Comparison of ENCODE assay signal across 9 cellular contexts in genomic region chr3:133548090-133548489, GRCh38. TPM values are rescaled to one million over a fixed set of nuclear protein-coding genes. Genes with fewer than 3 reads are reported as not detected.
A peak's percentile ranks its signal among the peaks of the same experiment; 100 is the strongest.
DNase-seq lines count a peak whose midpoint lies in the region; ATAC-seq and TF ChIP-seq lines count a peak whose summit lies in the region.
"Had no signal": no experiment of that assay in that cellular context is flagged by ENCODE, and none has a peak within 500 bp of the region (broad histone marks: within the 10 kb centered on the region; RNA-seq: fewer than 3 reads in every experiment).

No MANE protein-coding gene starts in this region.

- H3K9ac ChIP-seq in IMR-90 (ENCODE audit: low read depth, low read length): peak overlapping the region; percentile 39; the same call in 1 of the 2 replicates

- in situ Hi-C loops in IMR-90 (cut with MboI; ENCODE audit: low sequenced_read_pairs): no loop called here

- no peaks in the 10 kb centered on the region for H3K27me3 ChIP-seq in IMR-90 (ENCODE audit: control insufficient read depth, insufficient read depth, low read length)
- H3K27me3 ChIP-seq in ascending aorta: no peaks in the 10 kb centered on the region
- H3K27me3 ChIP-seq in left lung: no peaks in the 10 kb centered on the region
- no peaks in the 10 kb centered on the region for H3K27me3 ChIP-seq in tibial artery

- peak overlapping the region; percentile 36; the same call in 1 of the 2 replicates for H4K5ac ChIP-seq in IMR-90 (ENCODE audit: low read depth, low read length)

- H3K9me1 ChIP-seq in IMR-90 (ENCODE audit: insufficient read depth, low read length): no peaks in the 10 kb centered on the region

- DNase-seq in IMR-90: peak; percentile 40
- DNase-seq in ascending aorta (ENCODE audit: low spot score in 2 of 2): peak in 1 of 2 donors; percentile 31
- DNase-seq in left lung: no peak
- no peak for DNase-seq in tibial artery
- no peak for DNase-seq in central memory CD4-positive, alpha-beta T cell
- DNase-seq in activated CD4-positive, CD25-positive, alpha-beta regulatory T cell treated with anti-CD3 and anti-CD28 coated beads, Interleukin-2, amount 50 U/mL, for 72 hours: no peak
- DNase-seq: anterior cingulate cortex had no signal

- peak overlapping the region; percentile 42; the same call in 1 of the 2 replicates for H3K23ac ChIP-seq in IMR-90 (ENCODE audit: low read depth, low read length)

- H2AK5ac ChIP-seq in IMR-90 (ENCODE audit: low read depth, low read length): peak overlapping the region; percentile 3; the same call in 1 of the 2 replicates

- peak overlapping the region; percentile 22; the same call in 1 of the 3 replicates for H2BK15ac ChIP-seq in IMR-90 (ENCODE audit: low read depth, low read length)

- no peak for TF ChIP-seq POLR2A in IMR-90 (IDR thresholded peaks at IDR 0.05; ENCODE audit: low read depth, low read length)

- dilution Hi-C loops in IMR-90 (cut with HindIII; ENCODE audit: low sequenced_read_pairs, unreplicated experiment): no loop called here

- H3K4me1 ChIP-seq in IMR-90 (ENCODE audit: control insufficient read depth, insufficient read depth, low read length) (peaks cover 7% of the 10 kb centered on the region), ascending aorta (peaks cover 0 to 5% of the 10 kb centered on the region in 2 donors), left lung (peaks cover 7 to 12% of the 10 kb centered on the region in 2 donors), tibial artery (peaks cover 0 to 20% (median 19%) of the 10 kb centered on the region in 4 donors)

- H2BK20ac ChIP-seq in IMR-90 (ENCODE audit: low read depth, low read length): peak overlapping the region; percentile 81

- no peaks in the 10 kb centered on the region for H3K79me1 ChIP-seq in IMR-90 (ENCODE audit: low read depth in 1 of 2, low read length in 2 of 2)

- no peak overlapping the region for H3K4me3 ChIP-seq in IMR-90 (ENCODE audit: insufficient read depth, low read depth, low read length)
- H3K4me3 ChIP-seq in ascending aorta: no peak overlapping the region
- H3K4me3 ChIP-seq in left lung: no peak overlapping the region
- H3K4me3 ChIP-seq in tibial artery: no peak overlapping the region

- H2AK9ac ChIP-seq in IMR-90 (replicated peaks; ENCODE audit: low read depth, low read length, poor library complexity): peak overlapping the region; percentile 7

- H3K9me3 ChIP-seq in IMR-90 (ENCODE audit: control insufficient read depth, insufficient read depth, low read length) (no peaks in the 10 kb centered on the region), ascending aorta (no peaks in the 10 kb centered on the region), left lung (no peaks in the 10 kb centered on the region), tibial artery (no peaks in the 10 kb centered on the region)

- intact Hi-C loops in IMR-90 (cut with micrococcal nuclease): no loop called here
- intact Hi-C loops in ascending aorta (cut with DNase I): loop anchor here (2.0 kb wide), 1 partner anchor 21 kb away; no protein-coding TSS in a partner anchor
- intact Hi-C loops in left lung (cut with DNase I): no loop called here
- intact Hi-C loops in tibial artery (cut with DNase I; ENCODE audit: low total_unique reads): no loop called here

- peak overlapping the region; percentile 88 for H3K4ac ChIP-seq in IMR-90 (ENCODE audit: low read depth, low read length)

- peak overlapping the region; percentile 68 for H3K14ac ChIP-seq in IMR-90 (replicated peaks; ENCODE audit: low read depth, low read length)

- H4K20me1 ChIP-seq in IMR-90 (ENCODE audit: insufficient read depth, low read length): no peaks in the 10 kb centered on the region

- H3K36me3 ChIP-seq in IMR-90 (ENCODE audit: control insufficient read depth, insufficient read depth, low read length) (no peaks in the 10 kb centered on the region), ascending aorta (no peaks in the 10 kb centered on the region), left lung (no peaks in the 10 kb centered on the region), tibial artery (no peaks in the 10 kb centered on the region)

- POLR2A ChIA-PET in IMR-90 (lab: Charles Lee; ENCODE audit: unreplicated experiment): interaction anchor here (1.0 kb wide), 1 partner anchor 22 kb away, joined by 5 read pairs; no protein-coding TSS in a partner anchor

- peak overlapping the region in 1 of 2 experiments; percentile 72; a peak in 1 of 4 replicates for H4K8ac ChIP-seq in IMR-90 (ENCODE audit: low read depth in 2 of 2, low read length in 2 of 2)

- peak overlapping the region; percentile 50; the same call in 1 of the 2 replicates for H3K27ac ChIP-seq in IMR-90 (ENCODE audit: insufficient read depth, low read length)
- H3K27ac ChIP-seq in ascending aorta: peak overlapping the region; percentile 59 to 61
- peak overlapping the region; percentile 2 to 57 for H3K27ac ChIP-seq in left lung
- peak overlapping the region; percentile 45 to 57 for H3K27ac ChIP-seq in tibial artery

- TF ChIP-seq CTCF in IMR-90 (conservative IDR thresholded peaks at IDR 0.05; ENCODE audit: low read depth, low read length) (no peak), ascending aorta (IDR thresholded peaks at IDR 0.05) (no peak), left lung (IDR thresholded peaks at IDR 0.05) (no peak), tibial artery (IDR thresholded peaks at IDR 0.05) (no peak)

- H3K18ac ChIP-seq in IMR-90 (ENCODE audit: low read depth, low read length): peak overlapping the region; percentile 44

- H2BK120ac ChIP-seq in IMR-90 (ENCODE audit: low read depth, low read length): peak overlapping the region; percentile 81

- H3K4me2 ChIP-seq in IMR-90 (ENCODE audit: low read depth, low read length): peak overlapping the region; percentile 56

- H2AFZ ChIP-seq in IMR-90 (replicated peaks; ENCODE audit: low read length, poor library complexity): no peak overlapping the region

- peak overlapping the region; percentile 73; the same call in 1 of the 2 replicates for H4K91ac ChIP-seq in IMR-90 (ENCODE audit: insufficient read depth, low read depth, low read length)

- CTCF ChIA-PET in IMR-90 (lab: Yijun Ruan, JAX): interaction anchor here (1.0 kb wide), 1 partner anchor 12 kb away, joined by 4 read pairs; no protein-coding TSS in a partner anchor

- ATAC-seq in IMR-90 (ENCODE audit: low read depth): peak; percentile 38
- ATAC-seq in left lung: no peak
- ATAC-seq in GM21360 (IDR thresholded peaks at IDR 0.05; ENCODE audit: unreplicated experiment): no peak
- no peak for ATAC-seq in HG03097 (IDR thresholded peaks at IDR 0.05; ENCODE audit: low FRiP score, unreplicated experiment)

- WGBS in IMR-90 (ENCODE audit: extremely low coverage in 2 of 2, insufficient read length in 1 of 2), 2 experiments: 17 to 100% methylated on average over 1 of the region's 2 CpGs

- peak overlapping the region; percentile 70 for H2BK5ac ChIP-seq in IMR-90 (ENCODE audit: low read depth, low read length, poor library complexity, severe bottlenecking)

- peak overlapping the region; percentile 41; the same call in 1 of the 2 replicates for H3K56ac ChIP-seq in IMR-90 (ENCODE audit: extremely low read depth, insufficient read depth, low read length)

- BruUV-seq in IMR-90 (replicated peaks; lab: Mats Ljungman, UMichigan): no TSS peak

- TF ChIP-seq RAD21 in IMR-90 (IDR thresholded peaks at IDR 0.05; ENCODE audit: low read length): no peak

TF ChIP-seq in IMR-90, 13 proteins besides CTCF, POLR2A, EP300 and RAD21:
- TF ChIP-seq RCOR1 (IDR thresholded peaks at IDR 0.05; ENCODE audit: insufficient replicate concordance, low read length) (no peak), FOS (IDR thresholded peaks at IDR 0.05; ENCODE audit: low read depth, low read length) (no peak), MAZ (IDR thresholded peaks at IDR 0.05; ENCODE audit: borderline replicate concordance, low read depth, low read length) (no peak), MAFK (IDR thresholded peaks at IDR 0.05; ENCODE audit: low read depth, low read length) (no peak), MXI1 (IDR thresholded peaks at IDR 0.05; ENCODE audit: borderline replicate concordance, low read depth, low read length) (no peak), CEBPB (IDR thresholded peaks at IDR 0.05; ENCODE audit: low read depth, low read length) (no peak), SMC3 (IDR thresholded peaks at IDR 0.05; ENCODE audit: low read depth, low read length) (no peak), BHLHE40 (IDR thresholded peaks at IDR 0.05; ENCODE audit: low read depth, low read length) (no peak), NFE2L2 (IDR thresholded peaks at IDR 0.05; ENCODE audit: low read depth, low read length) (no peak), RFX5 (IDR thresholded peaks at IDR 0.05; ENCODE audit: low read depth, low read length) (no peak), CHD1 (IDR thresholded peaks at IDR 0.05; ENCODE audit: low read depth, low read length) (no peak)
- TF ChIP-seq, protein P1, sequence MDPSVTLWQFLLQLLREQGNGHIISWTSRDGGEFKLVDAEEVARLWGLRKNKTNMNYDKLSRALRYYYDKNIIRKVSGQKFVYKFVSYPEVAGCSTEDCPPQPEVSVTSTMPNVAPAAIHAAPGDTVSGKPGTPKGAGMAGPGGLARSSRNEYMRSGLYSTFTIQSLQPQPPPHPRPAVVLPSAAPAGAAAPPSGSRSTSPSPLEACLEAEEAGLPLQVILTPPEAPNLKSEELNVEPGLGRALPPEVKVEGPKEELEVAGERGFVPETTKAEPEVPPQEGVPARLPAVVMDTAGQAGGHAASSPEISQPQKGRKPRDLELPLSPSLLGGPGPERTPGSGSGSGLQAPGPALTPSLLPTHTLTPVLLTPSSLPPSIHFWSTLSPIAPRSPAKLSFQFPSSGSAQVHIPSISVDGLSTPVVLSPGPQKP (IDR thresholded peaks at IDR 0.05; ENCODE audit: borderline replicate concordance, low read depth, low read length): no peak

RNA-seq across cellular contexts. Expression of gene CDV3, which starts 25.4 kb away (rescaled TPM):
- total RNA-seq in IMR-90 (2012; rRNA removed): 120 and 189 TPM in 2 replicates
- polyA plus RNA-seq in IMR-90 (2012; rRNA removed): 78.1 and 93.6 TPM in 2 replicates
- 11.2 and 14.0 TPM in 2 replicates for polyA plus RNA-seq in IMR-90 (2012; cell fraction: cytosol; rRNA removed)
- 3.2 and 36.9 TPM in 2 replicates for polyA plus RNA-seq in IMR-90 (2012; cell fraction: nucleus; rRNA removed; ENCODE audit: low replicate concordance)
- total RNA-seq in ascending aorta: 24.6 TPM
- 100 to 1,000 TPM; 162 to 173 TPM for total RNA-seq in left lung
